Comparison of ENCODE assay signal across 8 cellular contexts in genomic region chr3:188788621-188789081, GRCh38.
DNase-seq lines count a peak whose midpoint lies in the region; ATAC-seq and TF ChIP-seq lines count a peak whose summit lies in the region.

No MANE protein-coding gene starts in this region.

- H3K9me3 ChIP-seq in DND-41 (ENCODE audit: insufficient read depth, low read length, severe bottlenecking) = no peaks in the 10 kb centered on the region
- no peaks in the 10 kb centered on the region for H3K9me3 ChIP-seq in Caco-2

- CTCF ChIA-PET in Caco-2 (lab: Charles Lee) = no interaction called here

- H3K4me3 Mint-ChIP-seq in Caco-2 (ENCODE audit: unreplicated experiment) = no peak overlapping the region

- no peaks in the 10 kb centered on the region for H3K27me3 ChIP-seq in DND-41 (ENCODE audit: insufficient read depth, low read length, poor library complexity)
- no peaks in the 10 kb centered on the region for H3K27me3 ChIP-seq in Caco-2 (replicated peaks; ENCODE audit: control insufficient read depth, insufficient read depth, low read length)

- intact Hi-C loops in Caco-2 (cut with micrococcal nuclease; ENCODE audit: unreplicated experiment) = no loop called here

- no peaks in the 10 kb centered on the region for H4K20me1 ChIP-seq in DND-41 (ENCODE audit: insufficient read depth, low read length)

- DNase-seq in DND-41 = peak; percentile 72
- DNase-seq in SKM-1 (lab: John Stamatoyannopoulos, UW; ENCODE audit: unreplicated experiment) = peak; percentile 65
- DNase-seq in amniotic stem cell (lab: John Stamatoyannopoulos, UW) = peak; percentile 73
- DNase-seq in skeletal muscle cell (ENCODE audit: low read depth) = peak; percentile 98
- no peak for DNase-seq in NCI-H446 (lab: John Stamatoyannopoulos, UW)
- DNase-seq in Caco-2 = no peak

- H3K27me3 Mint-ChIP-seq in Caco-2 (ENCODE audit: insufficient read depth, unreplicated experiment) = no peaks in the 10 kb centered on the region

- no TSS peak for BruUV-seq in Caco-2 (replicated peaks; lab: Mats Ljungman, UMichigan)

- H3K4me1 ChIP-seq in DND-41 (ENCODE audit: insufficient read depth, low read length) = peaks cover 16% of the 10 kb centered on the region
- peaks cover 5% of the 10 kb centered on the region; the same call in 1 of the 2 replicates for H3K4me1 ChIP-seq in Caco-2

- H3K36me3 Mint-ChIP-seq in Caco-2 (ENCODE audit: insufficient read depth, unreplicated experiment) = peaks cover 15% of the 10 kb centered on the region

- ATAC-seq in DND-41 (ENCODE audit: insufficient read depth, low read depth) (peak; percentile 96), HG03108 (IDR thresholded peaks at IDR 0.05; ENCODE audit: unreplicated experiment) (no peak), GM19455 (IDR thresholded peaks at IDR 0.05; ENCODE audit: unreplicated experiment) (no peak)

- POLR2A ChIA-PET in Caco-2 (lab: Charles Lee) = no interaction called here

- no peaks in the 10 kb centered on the region for H3K9me3 Mint-ChIP-seq in Caco-2 (ENCODE audit: unreplicated experiment)

- H3K9ac ChIP-seq in DND-41 (ENCODE audit: low read depth, low read length) = no peak overlapping the region

- no peaks in the 10 kb centered on the region for H3K79me2 ChIP-seq in DND-41 (ENCODE audit: insufficient read depth, low read length)

- H3K36me3 ChIP-seq in DND-41 (ENCODE audit: insufficient read depth, low read length) (no peaks in the 10 kb centered on the region), Caco-2 (ENCODE audit: control insufficient read depth, insufficient read depth, low read length) (no peaks in the 10 kb centered on the region)

- H3K4me3 ChIP-seq in DND-41 (ENCODE audit: low read depth in 1 of 2, low read length in 2 of 2) (no peak overlapping the region), skeletal muscle cell (ENCODE audit: low read depth, low read length) (no peak overlapping the region), Caco-2 (ENCODE audit: low read depth, low read length) (no peak overlapping the region)

- H3K27ac Mint-ChIP-seq in Caco-2 (ENCODE audit: unreplicated experiment) = no peak overlapping the region

- TF ChIP-seq CTCF in DND-41 (IDR thresholded peaks at IDR 0.05; ENCODE audit: borderline replicate concordance, extremely low read depth, low read length, poor library complexity, severe bottlenecking) = no peak
- TF ChIP-seq CTCF in Caco-2 (IDR thresholded peaks at IDR 0.05; ENCODE audit: insufficient read depth in 1 of 2, low read depth in 1 of 2, low read length in 1 of 2, severe bottlenecking in 1 of 2, unreplicated experiment in 1 of 2) = no peak

- peaks cover 7% of the 10 kb centered on the region for H3K4me1 Mint-ChIP-seq in Caco-2 (ENCODE audit: low read depth, unreplicated experiment)

- peak overlapping the region; percentile 31 for H3K4me2 ChIP-seq in DND-41 (ENCODE audit: insufficient read depth, low read length)

- H2AFZ ChIP-seq in DND-41 (ENCODE audit: low read depth, low read length) = no peak overlapping the region; the same call in 1 of the 2 replicates

- peak overlapping the region; percentile 51 for H3K27ac ChIP-seq in DND-41 (ENCODE audit: low read length)

Comparison
In these comparisons a context has a peak if more than half of its experiments do, and no peak if none do; other contexts are left out.
1. DNase-seq: peak in DND-41 (single experiment), SKM-1 (single experiment), amniotic stem cell (single experiment) and skeletal muscle cell (single experiment); none in NCI-H446 (0 of 2) and Caco-2 (0 of 2).